In genomic region chr19:49553451-49554271, GRCh38 we compare ENCODE assay signal across 1 cellular context.
TF ChIP-seq lines count a peak whose summit lies in the region.

No MANE protein-coding gene starts in this region.

TF ChIP-seq in SK-N-SH, 30 proteins besides CTCF, POLR2A, EP300 and RAD21 (continued from another document):
- TF ChIP-seq ZBTB33 (IDR thresholded peaks at IDR 0.05; ENCODE audit: borderline replicate concordance, low read depth) = no peak
